In genomic region chr14:23296012-23296777, GRCh38 we compare ENCODE assay signal across 21 cellular contexts. TPM values are rescaled to one million over a fixed set of nuclear protein-coding genes. Genes with fewer than 3 reads are reported as not detected.
DNase-seq lines count a peak whose midpoint lies in the region; ATAC-seq and TF ChIP-seq lines count a peak whose summit lies in the region.
"Had no signal": no experiment of that assay in that cellular context is flagged by ENCODE, and none has a peak within 500 bp of the region (broad histone marks: within the 10 kb centered on the region; RNA-seq: fewer than 3 reads in every experiment).

No MANE protein-coding gene starts in this region.

- no peaks in the 10 kb centered on the region for H3K36me3 Mint-ChIP-seq in HFFc6 (ENCODE audit: low read depth)

- H3K4me1 ChIP-seq in neutrophil (ENCODE audit: control insufficient read depth in 1 of 2, insufficient read depth in 1 of 2, low read depth in 1 of 2, low read length in 1 of 2), result peaks cover 22 to 41% of the 10 kb centered on the region in 2 experiments

- no peaks in the 10 kb centered on the region for H3K9me3 Mint-ChIP-seq in HFFc6
- H3K9me3 Mint-ChIP-seq: activated CD4-positive, alpha-beta memory T cell treated with anti-CD3 and anti-CD28 coated beads for 36 hours; effector memory CD8-positive, alpha-beta T cell had no signal

- peak overlapping the region; percentile 20 for H3K27ac ChIP-seq in cingulate gyrus (ENCODE audit: low read depth, low read length)
- peak overlapping the region; percentile 43 for H3K27ac ChIP-seq in neutrophil
- H3K27ac ChIP-seq: SJCRH30 had no signal

- TF ChIP-seq POLR2A in erythroblast (IDR thresholded peaks at IDR 0.05; ENCODE audit: low read length), result no peak

- peaks cover 5% of the 10 kb centered on the region; the same call in 1 of the 2 replicates for H3K27me3 Mint-ChIP-seq in HFFc6 (ENCODE audit: insufficient read depth)
- H3K27me3 Mint-ChIP-seq: activated CD4-positive, alpha-beta memory T cell treated with anti-CD3 and anti-CD28 coated beads for 36 hours; effector memory CD8-positive, alpha-beta T cell had no signal

- no peak for ATAC-seq in GM21367 (IDR thresholded peaks at IDR 0.05; ENCODE audit: unreplicated experiment)
- ATAC-seq: effector memory CD8-positive, alpha-beta T cell; K562; mucosa of descending colon; PC-3; right cardiac atrium had no signal

- H3K4me3 ChIP-seq in neutrophil (ENCODE audit: low read depth in 1 of 2, low read length in 1 of 2), result no peak overlapping the region
- H3K4me3 ChIP-seq: K562, mucosa of descending colon, SJCRH30, transverse colon had no signal

- H3K4me3 Mint-ChIP-seq in HFFc6, result no peak overlapping the region
- H3K4me3 Mint-ChIP-seq: activated CD4-positive, alpha-beta memory T cell treated with anti-CD3 and anti-CD28 coated beads for 36 hours; effector memory CD8-positive, alpha-beta T cell had no signal

- no peaks in the 10 kb centered on the region for H3K9me3 ChIP-seq in neutrophil
- H3K9me3 ChIP-seq: mucosa of descending colon, SJCRH30, transverse colon had no signal

- H3K27me3 ChIP-seq in neutrophil, result no peaks in the 10 kb centered on the region
- H3K27me3 ChIP-seq: SJCRH30 had no signal

- peaks cover 16% of the 10 kb centered on the region for H3K36me3 ChIP-seq in neutrophil
- H3K36me3 ChIP-seq: SJCRH30, transverse colon had no signal

- peak overlapping the region; percentile 43; the same call in 1 of the 2 replicates for H3K27ac Mint-ChIP-seq in HFFc6
- H3K27ac Mint-ChIP-seq: activated CD4-positive, alpha-beta memory T cell treated with anti-CD3 and anti-CD28 coated beads for 36 hours had no signal

- TF ChIP-seq CTCF in HFFc6 (IDR thresholded peaks at IDR 0.05) (no peak), neutrophil (IDR thresholded peaks at IDR 0.05) (no peak)

- H3K4me1 Mint-ChIP-seq in HFFc6 (ENCODE audit: low read depth), result peaks cover 53% of the 10 kb centered on the region

- DNase-seq in HFFc6 (no peak), erythroblast (lab: John Stamatoyannopoulos, UW) (no peak), HK-2 (ENCODE audit: unreplicated experiment) (no peak)
- DNase-seq: activated CD4-positive, alpha-beta memory T cell treated with anti-CD3 and anti-CD28 coated beads for 36 hours; activated naive CD4-positive, alpha-beta T cell treated with Interleukin-2 at 50 U/mL for 16 hours; aorta; cerebellar nuclear complex; COR-L47; effector memory CD8-positive, alpha-beta T cell; glutamatergic neuron; mucosa of descending colon; NCI-H1694 treated with DMSO at 0.1 percent for 48 hours; NCI-H82; PC-3; right cardiac atrium; SJCRH30; transverse colon had no signal

RNA-seq across cellular contexts. Expression of gene PPP1R3E, which starts 6.5 kb away (rescaled TPM):
- total RNA-seq in HFFc6 (2021; fragmentation: NEBNext Ultra II Directional; extraction: Animal tissue kit (Norgen Biotek cat#: 25700)), result 1 to 10 TPM; 2.3 to 3.8 (median 2.6) TPM

RNA-seq across cellular contexts. Expression of gene HOMEZ, which starts 10.3 kb away (rescaled TPM):
- 1 to 10 TPM; 7.3 to 9.2 (median 7.5) TPM for total RNA-seq in HFFc6 (2021; fragmentation: NEBNext Ultra II Directional; extraction: Animal tissue kit (Norgen Biotek cat#: 25700))

RNA-seq across cellular contexts. Expression of gene BCL2L2, which starts 10.4 kb away (rescaled TPM):
- total RNA-seq in HFFc6 (2021; fragmentation: NEBNext Ultra II Directional; extraction: Animal tissue kit (Norgen Biotek cat#: 25700)), result 10 to 100 TPM; 28.7 to 32.4 (median 31.1) TPM

RNA-seq across cellular contexts. Expression of gene PABPN1, which starts 25.1 kb away (rescaled TPM):
- 100 to 1,000 TPM; 128 to 147 (median 137) TPM for total RNA-seq in HFFc6 (2021; fragmentation: NEBNext Ultra II Directional; extraction: Animal tissue kit (Norgen Biotek cat#: 25700))

RNA-seq across cellular contexts. Expression of gene SLC22A17, which starts 56.5 kb away (rescaled TPM):
- total RNA-seq in HFFc6 (2021; fragmentation: NEBNext Ultra II Directional; extraction: Animal tissue kit (Norgen Biotek cat#: 25700)), result 10 to 100 TPM; 11.7 to 15.6 (median 13.1) TPM
